10 cellular contexts compared by ENCODE assay signal in genomic region chr16:81457326-81458133, GRCh38. TPM values are rescaled to one million over a fixed set of nuclear protein-coding genes. Genes with fewer than 3 reads are reported as not detected.
DNase-seq lines count a peak whose midpoint lies in the region; ATAC-seq, FAIRE-seq and TF ChIP-seq lines count a peak whose summit lies in the region.
"Had no signal": no experiment of that assay in that cellular context is flagged by ENCODE, and none has a peak within 500 bp of the region (broad histone marks: within the 10 kb centered on the region; RNA-seq: fewer than 3 reads in every experiment).

No MANE protein-coding gene starts in this region.

- no peaks in the 10 kb centered on the region for H3K9me3 Mint-ChIP-seq in activated B cell treated with CpG ODN at 0.5 μM for 24 hours
- H3K9me3 Mint-ChIP-seq in stimulated activated naive B cell treated with anti-CD40 and anti-IgM and Interleukin-4, amounts not matched to agents 10 μg/mL and 1 μg/mL and 100 μg/mL, for 72 hours, result peaks cover 0 to 2% of the 10 kb centered on the region in 2 donors

- H4K20me1 ChIP-seq in hepatocyte (ENCODE audit: insufficient read depth, poor library complexity, severe bottlenecking), result peaks cover 73% of the 10 kb centered on the region

- intact Hi-C loops in activated B cell treated with CpG ODN at 0.5 μM for 24 hours (cut with micrococcal nuclease), result no loop called here

- no peak for FAIRE-seq in D721Med (lab: Jason Lieb, UNC)

- H3K4me2 ChIP-seq in hepatocyte, result peak overlapping the region; percentile 52

- H3K9me2 ChIP-seq in hepatocyte (replicated peaks; ENCODE audit: insufficient read depth), result no peaks in the 10 kb centered on the region

- H3K4me1 Mint-ChIP-seq in activated B cell treated with CpG ODN at 0.5 μM for 24 hours, result peaks cover 73% of the 10 kb centered on the region
- peaks cover 70 to 95% of the 10 kb centered on the region in 2 donors for H3K4me1 Mint-ChIP-seq in stimulated activated naive B cell treated with anti-CD40 and anti-IgM and Interleukin-4, amounts not matched to agents 10 μg/mL and 1 μg/mL and 100 μg/mL, for 72 hours

- peak overlapping the region; percentile 83 for H3K27ac ChIP-seq in hepatocyte
- H3K27ac ChIP-seq: C4-2B had no signal

- H3K27me3 Mint-ChIP-seq in activated B cell treated with CpG ODN at 0.5 μM for 24 hours, result no peaks in the 10 kb centered on the region
- H3K27me3 Mint-ChIP-seq in stimulated activated naive B cell treated with anti-CD40 and anti-IgM and Interleukin-4, amounts not matched to agents 10 μg/mL and 1 μg/mL and 100 μg/mL, for 72 hours, result no peaks in the 10 kb centered on the region

- TF ChIP-seq CTCF in activated B cell treated with CpG ODN at 0.5 μM for 24 hours (IDR thresholded peaks at IDR 0.05) (no peak), hepatocyte (IDR thresholded peaks at IDR 0.05; ENCODE audit: poor library complexity) (no peak), D721Med (IDR thresholded peaks at IDR 0.05; ENCODE audit: insufficient read depth, missing control alignments) (no peak)

- ATAC-seq in activated B cell treated with CpG ODN at 0.5 μM for 24 hours (ENCODE audit: low read depth), result peak; percentile 73
- peak; percentile 75 for ATAC-seq in stimulated activated naive B cell treated with anti-CD40 and anti-IgM and Interleukin-4, amounts not matched to agents 10 μg/mL and 1 μg/mL and 100 μg/mL, for 72 hours (replicated peaks)
- ATAC-seq in GM19351 (IDR thresholded peaks at IDR 0.05; ENCODE audit: unreplicated experiment), result no peak

- H3K4me3 ChIP-seq in hepatocyte, result no peak overlapping the region
- H3K4me3 ChIP-seq: heart right ventricle had no signal

- H3K79me2 ChIP-seq in hepatocyte, result peaks cover 88% of the 10 kb centered on the region

- POLR2A ChIA-PET in activated B cell treated with CpG ODN at 0.5 μM for 24 hours (lab: Charles Lee), result interaction anchor here (0.6 to 2.0 kb wide), 6 partner anchors 9 to 191 kb away, joined by 3 to 10 read pairs (median 6); no protein-coding TSS in a partner anchor

- peaks cover 33% of the 10 kb centered on the region for H3K4me1 ChIP-seq in hepatocyte (ENCODE audit: insufficient read depth)

- H3K9me3 ChIP-seq in hepatocyte (ENCODE audit: low read depth), result no peaks in the 10 kb centered on the region
- H3K9me3 ChIP-seq: heart right ventricle had no signal

- WGBS in hepatocyte (ENCODE audit: low lambda C conversion rate, missing lambda C conversion rate), result 52% methylated on average over 17 of the region's 17 CpGs

- CTCF ChIA-PET in activated B cell treated with CpG ODN at 0.5 μM for 24 hours (lab: Charles Lee), result no interaction called here

- H3K36me3 ChIP-seq in hepatocyte (replicated peaks; ENCODE audit: insufficient read depth, low read depth), result no peaks in the 10 kb centered on the region

- H3K36me3 Mint-ChIP-seq in activated B cell treated with CpG ODN at 0.5 μM for 24 hours (ENCODE audit: low read depth), result peaks cover 47% of the 10 kb centered on the region
- peaks cover 27 to 50% of the 10 kb centered on the region in 2 donors for H3K36me3 Mint-ChIP-seq in stimulated activated naive B cell treated with anti-CD40 and anti-IgM and Interleukin-4, amounts not matched to agents 10 μg/mL and 1 μg/mL and 100 μg/mL, for 72 hours

- DNase-seq in activated effector memory CD4-positive, alpha-beta T cell treated with anti-CD3 and anti-CD28 coated beads, Interleukin-2, amount 50 U/mL, for 16 hours, result peak; percentile 55
- no peak for DNase-seq in activated effector memory CD4-positive, alpha-beta T cell treated with Interleukin-2 at 50 U/mL for 16 hours
- DNase-seq in activated B cell treated with CpG ODN at 0.5 μM for 24 hours (no peak), hepatocyte (ENCODE audit: low spot score) (peak; percentile 75), D721Med (ENCODE audit: insufficient read length, low spot score) (no peak), NCI-H446 (lab: John Stamatoyannopoulos, UW) (no peak)
- DNase-seq in stimulated activated naive B cell treated with anti-CD40 and anti-IgM and Interleukin-4, amounts not matched to agents 10 μg/mL and 1 μg/mL and 100 μg/mL, for 72 hours, result peak; percentile 31
- DNase-seq: heart right ventricle had no signal

- H3K27ac Mint-ChIP-seq in activated B cell treated with CpG ODN at 0.5 μM for 24 hours, result peak overlapping the region; percentile 66
- peak overlapping the region; percentile 94 for H3K27ac Mint-ChIP-seq in stimulated activated naive B cell treated with anti-CD40 and anti-IgM and Interleukin-4, amounts not matched to agents 10 μg/mL and 1 μg/mL and 100 μg/mL, for 72 hours

- H3K27me3 ChIP-seq in hepatocyte, result no peaks in the 10 kb centered on the region
- H3K27me3 ChIP-seq: heart right ventricle had no signal

- H2AFZ ChIP-seq in hepatocyte, result no peak overlapping the region

- H3K4me3 Mint-ChIP-seq in activated B cell treated with CpG ODN at 0.5 μM for 24 hours, result peak overlapping the region; percentile 11
- peak overlapping the region; percentile 52 to 55 for H3K4me3 Mint-ChIP-seq in stimulated activated naive B cell treated with anti-CD40 and anti-IgM and Interleukin-4, amounts not matched to agents 10 μg/mL and 1 μg/mL and 100 μg/mL, for 72 hours

RNA-seq across cellular contexts. Expression of gene CMIP, which starts 12.9 kb away (rescaled TPM):
- total RNA-seq in activated B cell treated with CpG ODN at 0.5 μM for 24 hours (62.4 and 76.3 TPM in 2 replicates), hepatocyte (9.4 and 17.8 TPM in 2 replicates)
- polyA plus RNA-seq in hepatocyte, result 4.6 and 5.8 TPM in 2 replicates

Comparison
In these comparisons a context has a peak if more than half of its experiments do, and no peak if none do; other contexts are left out.
1. DNase-seq: peak in activated effector memory CD4-positive, alpha-beta T cell treated with anti-CD3 and anti-CD28 coated beads, Interleukin-2, amount 50 U/mL, for 16 hours (single experiment), hepatocyte (single experiment) and stimulated activated naive B cell treated with anti-CD40 and anti-IgM and Interleukin-4, amounts not matched to agents 10 μg/mL and 1 μg/mL and 100 μg/mL, for 72 hours (single experiment); none in activated effector memory CD4-positive, alpha-beta T cell treated with Interleukin-2 at 50 U/mL for 16 hours (single experiment), activated B cell treated with CpG ODN at 0.5 μM for 24 hours (single experiment), D721Med (single experiment) and NCI-H446 (0 of 2).